ENCODE assay signal across 9 cellular contexts in the genomic region with DNA sequence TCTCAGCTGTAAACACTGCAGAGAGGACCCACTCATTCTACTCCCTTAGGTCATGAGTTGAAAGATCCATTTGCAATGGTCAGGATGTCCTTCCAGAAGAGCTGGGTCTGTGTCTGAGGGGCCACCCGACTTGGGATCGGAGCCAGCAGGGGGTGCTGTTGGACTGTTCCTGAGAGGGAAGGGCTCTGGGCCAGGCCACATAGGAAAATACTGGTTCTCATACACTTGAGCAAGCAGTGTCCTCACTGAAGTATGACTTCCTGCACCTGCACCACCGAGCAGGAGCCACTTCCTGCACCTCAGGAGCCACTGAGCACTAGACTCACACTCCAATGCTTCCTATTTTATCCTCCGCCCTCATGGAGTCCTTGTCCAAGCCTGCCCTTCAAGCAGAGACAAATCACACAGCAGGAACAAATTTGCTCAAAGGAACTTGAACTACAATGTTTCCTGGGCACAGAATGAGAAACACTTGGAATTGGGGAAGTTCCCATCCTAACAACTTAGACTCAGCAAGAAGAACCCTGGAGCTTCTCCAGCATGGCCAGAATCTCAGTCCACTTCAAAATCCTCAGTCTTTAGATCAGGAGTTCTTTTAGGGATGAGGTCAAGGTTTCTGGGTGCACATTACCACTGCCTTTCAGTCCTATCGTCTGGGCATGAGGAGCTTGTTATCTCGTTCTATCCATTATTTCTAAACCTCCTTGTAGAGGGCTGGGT. TPM values are rescaled to one million over a fixed set of nuclear protein-coding genes. Genes with fewer than 3 reads are reported as not detected.
DNase-seq lines count a peak whose midpoint lies in the region; ATAC-seq, FAIRE-seq and TF ChIP-seq lines count a peak whose summit lies in the region.
"Had no signal": no experiment of that assay in that cellular context is flagged by ENCODE, and none has a peak within 500 bp of the region (broad histone marks: within the 10 kb centered on the region; RNA-seq: fewer than 3 reads in every experiment).

No MANE protein-coding gene starts in this region.

- no peaks in the 10 kb centered on the region for H3K9me3 Mint-ChIP-seq in CD4-positive, CD25-positive, alpha-beta regulatory T cell
- H3K9me3 Mint-ChIP-seq in activated CD4-positive, alpha-beta memory T cell treated with anti-CD3 and anti-CD28 coated beads, Interleukin-2, amount 10 ng/mL, durations not matched to agents 7 days and 5 days: no peaks in the 10 kb centered on the region
- no peaks in the 10 kb centered on the region for H3K9me3 Mint-ChIP-seq in natural killer cell treated with Interleukin-12 subunit alpha and Interleukin-12 subunit beta and Interleukin-15 and Interleukin-18, amount 100 ng/mL, for 72 hours
- no peaks in the 10 kb centered on the region for H3K9me3 Mint-ChIP-seq in stimulated activated naive CD8-positive, alpha-beta T cell treated with anti-CD3 and anti-CD28 coated beads, Interleukin-15, amount 100 ng/mL, for 72 hours

- peak; percentile 80 for FAIRE-seq in endothelial cell of umbilical vein (lab: Jason Lieb, UNC)
- FAIRE-seq: TTC549 had no signal

- DNase-seq in CD4-positive, CD25-positive, alpha-beta regulatory T cell: peak; percentile 37 to 85 (median 66)
- peak; percentile 71 for DNase-seq in GM19240 (ENCODE audit: insufficient read length, low spot score)
- DNase-seq in NCI-H774 (lab: John Stamatoyannopoulos, UW): peak; percentile 76
- peak; percentile 89 for DNase-seq in activated CD4-positive, alpha-beta memory T cell treated with anti-CD3 and anti-CD28 coated beads, Interleukin-2, amount 10 ng/mL, durations not matched to agents 7 days and 5 days
- DNase-seq in endothelial cell of umbilical vein (ENCODE audit: low read depth, low spot score): peak; percentile 68
- DNase-seq in natural killer cell treated with Interleukin-12 subunit alpha and Interleukin-12 subunit beta and Interleukin-15 and Interleukin-18, amount 100 ng/mL, for 72 hours (ENCODE audit: low spot score): peak; percentile 75
- DNase-seq in stimulated activated naive CD8-positive, alpha-beta T cell treated with anti-CD3 and anti-CD28 coated beads, Interleukin-15, amount 100 ng/mL, for 72 hours: peak; percentile 79 to 85

- no TSS peak for BruUV-seq in endothelial cell of umbilical vein (replicated peaks; lab: Mats Ljungman, UMichigan)

- peaks cover 0 to 19% (median 15%) of the 10 kb centered on the region in 4 donors for H3K4me1 Mint-ChIP-seq in CD4-positive, CD25-positive, alpha-beta regulatory T cell
- H3K4me1 Mint-ChIP-seq in activated CD4-positive, alpha-beta memory T cell treated with anti-CD3 and anti-CD28 coated beads, Interleukin-2, amount 10 ng/mL, durations not matched to agents 7 days and 5 days: peaks cover 42% of the 10 kb centered on the region
- H3K4me1 Mint-ChIP-seq in natural killer cell treated with Interleukin-12 subunit alpha and Interleukin-12 subunit beta and Interleukin-15 and Interleukin-18, amount 100 ng/mL, for 72 hours (ENCODE audit: low read depth in 2 of 2): peaks cover 5 to 38% of the 10 kb centered on the region in 2 donors
- H3K4me1 Mint-ChIP-seq in stimulated activated naive CD8-positive, alpha-beta T cell treated with anti-CD3 and anti-CD28 coated beads, Interleukin-15, amount 100 ng/mL, for 72 hours: peaks cover 40% of the 10 kb centered on the region

- peak; percentile 79 to 80 for TF ChIP-seq CTCF in endothelial cell of umbilical vein (IDR thresholded peaks at IDR 0.05; ENCODE audit: extremely low read depth in 1 of 2, insufficient read depth in 1 of 2, low read depth in 1 of 2, low read length in 2 of 2)

- H3K4me3 ChIP-seq in CD4-positive, CD25-positive, alpha-beta regulatory T cell (ENCODE audit: low read depth, low read length): no peak overlapping the region
- no peak overlapping the region for H3K4me3 ChIP-seq in endothelial cell of umbilical vein (replicated peaks in 1 of 3; ENCODE audit: insufficient read depth in 1 of 3, low read depth in 1 of 3, low read length in 3 of 3)

- H3K36me3 ChIP-seq in CD4-positive, CD25-positive, alpha-beta regulatory T cell (ENCODE audit: control insufficient read depth, insufficient read depth, low read length): no peaks in the 10 kb centered on the region
- H3K36me3 ChIP-seq in endothelial cell of umbilical vein (ENCODE audit: control insufficient read depth in 2 of 2, extremely low read depth in 1 of 2, insufficient read depth in 2 of 2, low read length in 2 of 2): no peaks in the 10 kb centered on the region

- no peak overlapping the region for H3K27ac ChIP-seq in CD4-positive, CD25-positive, alpha-beta regulatory T cell (ENCODE audit: insufficient read depth, low read length, poor library complexity, severe bottlenecking)
- H3K27ac ChIP-seq in endothelial cell of umbilical vein (ENCODE audit: insufficient read depth, low read depth, low read length): no peak overlapping the region

- H3K79me2 ChIP-seq in endothelial cell of umbilical vein (ENCODE audit: control insufficient read depth, insufficient read depth, low read length): no peaks in the 10 kb centered on the region

- H3K4me3 Mint-ChIP-seq in CD4-positive, CD25-positive, alpha-beta regulatory T cell: no peak overlapping the region
- H3K4me3 Mint-ChIP-seq in activated CD4-positive, alpha-beta memory T cell treated with anti-CD3 and anti-CD28 coated beads, Interleukin-2, amount 10 ng/mL, durations not matched to agents 7 days and 5 days: peak overlapping the region; percentile 12
- H3K4me3 Mint-ChIP-seq in natural killer cell treated with Interleukin-12 subunit alpha and Interleukin-12 subunit beta and Interleukin-15 and Interleukin-18, amount 100 ng/mL, for 72 hours: peak overlapping the region; percentile 55
- peak overlapping the region; percentile 48 to 77 for H3K4me3 Mint-ChIP-seq in stimulated activated naive CD8-positive, alpha-beta T cell treated with anti-CD3 and anti-CD28 coated beads, Interleukin-15, amount 100 ng/mL, for 72 hours

- H3K4me2 ChIP-seq in endothelial cell of umbilical vein (ENCODE audit: insufficient read depth, low read length): no peak overlapping the region

- H2AFZ ChIP-seq in endothelial cell of umbilical vein (ENCODE audit: low read depth, low read length): no peak overlapping the region

- no peaks in the 10 kb centered on the region for H3K27me3 ChIP-seq in CD4-positive, CD25-positive, alpha-beta regulatory T cell (ENCODE audit: control insufficient read depth, insufficient read depth, low read length)
- peaks cover 6 to 22% of the 10 kb centered on the region in 2 experiments for H3K27me3 ChIP-seq in endothelial cell of umbilical vein (ENCODE audit: control insufficient read depth in 2 of 2, insufficient read depth in 2 of 2, low read length in 2 of 2)

- H3K9me3 ChIP-seq in CD4-positive, CD25-positive, alpha-beta regulatory T cell (ENCODE audit: control insufficient read depth in 2 of 2, low read length in 2 of 2): no peaks in the 10 kb centered on the region
- no peaks in the 10 kb centered on the region for H3K9me3 ChIP-seq in endothelial cell of umbilical vein (replicated peaks; ENCODE audit: control insufficient read depth, insufficient read depth, low read length)

- intact Hi-C loops in endothelial cell of umbilical vein (cut with micrococcal nuclease): loop anchor here (1.0 to 5.0 kb wide), 3 partner anchors 27 to 255 kb away; no protein-coding TSS in a partner anchor

- H3K4me1 ChIP-seq in CD4-positive, CD25-positive, alpha-beta regulatory T cell (ENCODE audit: control insufficient read depth, insufficient read depth, low read length, poor library complexity, severe bottlenecking): peaks cover 26% of the 10 kb centered on the region
- H3K4me1 ChIP-seq in endothelial cell of umbilical vein (ENCODE audit: control insufficient read depth, extremely low read depth, insufficient read depth, low read length): peaks cover 11% of the 10 kb centered on the region

- H4K20me1 ChIP-seq in endothelial cell of umbilical vein (replicated peaks; ENCODE audit: control insufficient read depth, extremely low read depth, insufficient read depth, low read length): no peaks in the 10 kb centered on the region

- POLR2A ChIA-PET in activated CD4-positive, alpha-beta memory T cell treated with anti-CD3 and anti-CD28 coated beads, Interleukin-2, amount 10 ng/mL, durations not matched to agents 7 days and 5 days (lab: Charles Lee): interaction anchor here (1.0 to 2.4 kb wide), 3 partner anchors 24 to 35 kb away, joined by 3 to 15 read pairs (median 3); no protein-coding TSS in a partner anchor
- POLR2A ChIA-PET in endothelial cell of umbilical vein (lab: Charles Lee): no interaction called here

- peak; percentile 78 to 80 for ATAC-seq in CD4-positive, CD25-positive, alpha-beta regulatory T cell (ENCODE audit: low read depth in 2 of 2)
- peak; percentile 81 for ATAC-seq in HG03354 (IDR thresholded peaks at IDR 0.05; ENCODE audit: poor library complexity, severe bottlenecking, unreplicated experiment)
- ATAC-seq in natural killer cell treated with Interleukin-12 subunit alpha and Interleukin-12 subunit beta and Interleukin-15 and Interleukin-18, amount 100 ng/mL, for 72 hours: peak; percentile 75 to 81
- ATAC-seq in stimulated activated naive CD8-positive, alpha-beta T cell treated with anti-CD3 and anti-CD28 coated beads, Interleukin-15, amount 100 ng/mL, for 72 hours: peak; percentile 64

- no peaks in the 10 kb centered on the region for H3K9me1 ChIP-seq in endothelial cell of umbilical vein (replicated peaks; ENCODE audit: control insufficient read depth, extremely low read depth, insufficient read depth, low read length)

- H3K9ac ChIP-seq in endothelial cell of umbilical vein (replicated peaks; ENCODE audit: extremely low read depth, insufficient read depth, low read length): no peak overlapping the region

- dilution Hi-C loops in endothelial cell of umbilical vein (cut with MboI; ENCODE audit: extremely low pct_ligation_motif_present, low sequenced_read_pairs): no loop called here

- TF ChIP-seq POLR2A in endothelial cell of umbilical vein (IDR thresholded peaks at IDR 0.05; ENCODE audit: low read depth, low read length): no peak

- peak overlapping the region in 1 of 3 donors; percentile 3 for H3K27ac Mint-ChIP-seq in CD4-positive, CD25-positive, alpha-beta regulatory T cell
- peak overlapping the region; percentile 66 for H3K27ac Mint-ChIP-seq in activated CD4-positive, alpha-beta memory T cell treated with anti-CD3 and anti-CD28 coated beads, Interleukin-2, amount 10 ng/mL, durations not matched to agents 7 days and 5 days
- peak overlapping the region in 1 of 2 donors; percentile 64 for H3K27ac Mint-ChIP-seq in natural killer cell treated with Interleukin-12 subunit alpha and Interleukin-12 subunit beta and Interleukin-15 and Interleukin-18, amount 100 ng/mL, for 72 hours
- H3K27ac Mint-ChIP-seq in stimulated activated naive CD8-positive, alpha-beta T cell treated with anti-CD3 and anti-CD28 coated beads, Interleukin-15, amount 100 ng/mL, for 72 hours: peak overlapping the region in 1 of 2 donors; percentile 92

- peaks cover 4% of the 10 kb centered on the region for H3K27me3 Mint-ChIP-seq in CD4-positive, CD25-positive, alpha-beta regulatory T cell
- no peaks in the 10 kb centered on the region for H3K27me3 Mint-ChIP-seq in activated CD4-positive, alpha-beta memory T cell treated with anti-CD3 and anti-CD28 coated beads, Interleukin-2, amount 10 ng/mL, durations not matched to agents 7 days and 5 days
- peaks cover 22 to 24% of the 10 kb centered on the region in 2 donors for H3K27me3 Mint-ChIP-seq in natural killer cell treated with Interleukin-12 subunit alpha and Interleukin-12 subunit beta and Interleukin-15 and Interleukin-18, amount 100 ng/mL, for 72 hours
- peaks cover 5% of the 10 kb centered on the region for H3K27me3 Mint-ChIP-seq in stimulated activated naive CD8-positive, alpha-beta T cell treated with anti-CD3 and anti-CD28 coated beads, Interleukin-15, amount 100 ng/mL, for 72 hours

- CTCF ChIA-PET in activated CD4-positive, alpha-beta memory T cell treated with anti-CD3 and anti-CD28 coated beads, Interleukin-2, amount 10 ng/mL, durations not matched to agents 7 days and 5 days (lab: Charles Lee): interaction anchor here (0.9 to 8.6 kb wide), 14 partner anchors 9 to 222 kb away, joined by 3 to 153 read pairs (median 4); no protein-coding TSS in a partner anchor
- CTCF ChIA-PET in endothelial cell of umbilical vein (lab: Charles Lee): interaction anchor here (0.6 to 3.4 kb wide), 27 partner anchors 8 to 568 kb away, joined by 3 to 53 read pairs (median 4); no protein-coding TSS in a partner anchor

- no peaks in the 10 kb centered on the region for H3K36me3 Mint-ChIP-seq in CD4-positive, CD25-positive, alpha-beta regulatory T cell
- H3K36me3 Mint-ChIP-seq in activated CD4-positive, alpha-beta memory T cell treated with anti-CD3 and anti-CD28 coated beads, Interleukin-2, amount 10 ng/mL, durations not matched to agents 7 days and 5 days (ENCODE audit: low read depth): no peaks in the 10 kb centered on the region
- H3K36me3 Mint-ChIP-seq in natural killer cell treated with Interleukin-12 subunit alpha and Interleukin-12 subunit beta and Interleukin-15 and Interleukin-18, amount 100 ng/mL, for 72 hours: no peaks in the 10 kb centered on the region

RNA-seq across cellular contexts. Expression of a gene that starts 36.6 kb away (rescaled TPM):
- not detected for total RNA-seq in CD4-positive, CD25-positive, alpha-beta regulatory T cell
- not detected for polyA plus RNA-seq in CD4-positive, CD25-positive, alpha-beta regulatory T cell
- total RNA-seq in activated CD4-positive, alpha-beta memory T cell treated with anti-CD3 and anti-CD28 coated beads, Interleukin-2, amount 10 ng/mL, durations not matched to agents 7 days and 5 days: not detected
- not detected in 2 replicates for total RNA-seq in endothelial cell of umbilical vein
- polyA plus RNA-seq in endothelial cell of umbilical vein: not detected in 2 replicates
- not detected in 2 replicates for polyA plus RNA-seq in endothelial cell of umbilical vein (2011; cell fraction: cytosol; rRNA removed)
- not detected in 2 replicates for polyA plus RNA-seq in endothelial cell of umbilical vein (2011; cell fraction: nucleus; rRNA removed)
- not detected in 2 replicates for polyA plus RNA-seq in endothelial cell of umbilical vein (2012)
- polyA minus RNA-seq in endothelial cell of umbilical vein: not detected in 2 replicates
- not detected for polyA minus RNA-seq in endothelial cell of umbilical vein (2011; cell fraction: cytosol; rRNA and poly(A)+ RNA removed)
- not detected in 2 replicates for polyA minus RNA-seq in endothelial cell of umbilical vein (2011; cell fraction: nucleus; rRNA and poly(A)+ RNA removed)
- total RNA-seq in natural killer cell treated with Interleukin-12 subunit alpha and Interleukin-12 subunit beta and Interleukin-15 and Interleukin-18, amount 100 ng/mL, for 72 hours: not detected

Comparison
In these comparisons a context has a peak if more than half of its experiments do, and no peak if none do; other contexts are left out.
1. H3K4me3 Mint-ChIP-seq: peak in activated CD4-positive, alpha-beta memory T cell treated with anti-CD3 and anti-CD28 coated beads, Interleukin-2, amount 10 ng/mL, durations not matched to agents 7 days and 5 days (single experiment), natural killer cell treated with Interleukin-12 subunit alpha and Interleukin-12 subunit beta and Interleukin-15 and Interleukin-18, amount 100 ng/mL, for 72 hours (single experiment) and stimulated activated naive CD8-positive, alpha-beta T cell treated with anti-CD3 and anti-CD28 coated beads, Interleukin-15, amount 100 ng/mL, for 72 hours (2 of 2); none in CD4-positive, CD25-positive, alpha-beta regulatory T cell (0 of 4).
2. Peak in every context shown above with its lines, with median percentiles within 50 percentile points of each other: ATAC-seq and DNase-seq.